Comparison of ENCODE assay signal across 21 cellular contexts in the genomic region with DNA sequence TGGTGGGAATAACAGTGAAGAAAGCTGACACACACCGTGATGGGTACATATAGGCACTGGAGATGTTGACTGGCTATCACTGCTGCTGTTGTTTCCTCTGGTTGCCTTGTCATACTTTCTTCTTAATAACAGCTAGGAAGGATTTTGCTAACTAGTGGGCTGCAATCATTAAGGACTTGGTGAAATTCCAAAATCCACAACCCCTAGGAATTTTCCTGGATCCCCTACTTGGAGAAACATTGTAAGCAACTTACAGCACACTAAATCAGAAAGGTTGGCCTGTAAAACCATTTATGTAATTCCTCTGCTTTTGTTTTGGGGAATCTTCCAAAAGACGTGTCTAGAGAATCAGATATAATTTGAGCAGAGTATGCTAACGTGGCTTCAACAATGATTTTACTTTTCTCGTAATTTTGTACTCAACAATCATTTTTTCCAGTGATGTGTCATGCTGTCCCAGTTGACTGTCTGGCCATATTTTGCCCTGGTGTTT. TPM values are rescaled to one million over a fixed set of nuclear protein-coding genes. Genes with fewer than 3 reads are reported as not detected.
DNase-seq lines count a peak whose midpoint lies in the region; ATAC-seq, FAIRE-seq and TF ChIP-seq lines count a peak whose summit lies in the region.
"Had no signal": no experiment of that assay in that cellular context is flagged by ENCODE, and none has a peak within 500 bp of the region (broad histone marks: within the 10 kb centered on the region; RNA-seq: fewer than 3 reads in every experiment).

No MANE protein-coding gene starts in this region.

- H3K4me1 ChIP-seq in right cardiac atrium (ENCODE audit: control insufficient read depth, insufficient read depth, low read length) (no peaks in the 10 kb centered on the region), smooth muscle cell (ENCODE audit: low read depth) (peaks cover 35% of the 10 kb centered on the region)
- H3K4me1 ChIP-seq: colonic mucosa, testis had no signal

- peak; percentile 80 to 82 for ATAC-seq in right cardiac atrium
- no peak for ATAC-seq in GM18858 (IDR thresholded peaks at IDR 0.05; ENCODE audit: unreplicated experiment)
- ATAC-seq: activated CD4-positive, alpha-beta T cell treated with anti-CD3 and anti-CD28 coated beads for 36 hours; GM23338; naive thymus-derived CD4-positive, alpha-beta T cell had no signal

- H3K4me3 Mint-ChIP-seq in immature natural killer cell, result no peak overlapping the region
- H3K4me3 Mint-ChIP-seq: activated CD4-positive, alpha-beta T cell treated with anti-CD3 and anti-CD28 coated beads for 36 hours; GM23338; naive thymus-derived CD4-positive, alpha-beta T cell had no signal

- DNase-seq in AG20443 (ENCODE audit: low spot score), result peak; percentile 14
- DNase-seq in right cardiac atrium, result no peak
- DNase-seq in smooth muscle cell (lab: John Stamatoyannopoulos, UW; ENCODE audit: unreplicated experiment), result no peak
- DNase-seq in immature natural killer cell, result no peak
- no peak for DNase-seq in NCI-H69 (lab: John Stamatoyannopoulos, UW)
- no peak for DNase-seq in HuH-7.5 (ENCODE audit: low spot score)
- DNase-seq: activated CD4-positive, alpha-beta T cell treated with anti-CD3 and anti-CD28 coated beads for 36 hours; activated CD8-positive, alpha-beta memory T cell treated with anti-CD3 and anti-CD28 coated beads, Interleukin-2, amount 50 U/mL, for 4 hours; activated naive CD4-positive, alpha-beta T cell; colonic mucosa; naive thymus-derived CD4-positive, alpha-beta T cell; NCI-H1436 treated with DMSO at 0.1 percent for 48 hours; pancreas; stimulated activated CD8-positive, alpha-beta memory T cell treated with anti-CD3 and anti-CD28 coated beads, Interleukin-4, amount 100 ng/mL, for 48 hours; SW 1271; testis had no signal

- peaks cover 40% of the 10 kb centered on the region for H3K79me2 ChIP-seq in smooth muscle cell (ENCODE audit: low read depth)

- peak overlapping the region; percentile 13 for H2AFZ ChIP-seq in smooth muscle cell (ENCODE audit: low read depth)
- H2AFZ ChIP-seq: GM23338 had no signal

- no peaks in the 10 kb centered on the region for H3K4me1 Mint-ChIP-seq in immature natural killer cell
- H3K4me1 Mint-ChIP-seq: activated CD4-positive, alpha-beta T cell treated with anti-CD3 and anti-CD28 coated beads for 36 hours; GM23338; naive thymus-derived CD4-positive, alpha-beta T cell had no signal

- peak overlapping the region; percentile 55 for H3K9ac ChIP-seq in smooth muscle cell (ENCODE audit: low read depth)

- H3K27me3 ChIP-seq in right cardiac atrium (ENCODE audit: control insufficient read depth, insufficient read depth), result no peaks in the 10 kb centered on the region
- H3K27me3 ChIP-seq in smooth muscle cell (ENCODE audit: low read depth), result no peaks in the 10 kb centered on the region
- H3K27me3 ChIP-seq: colonic mucosa, pancreas, testis had no signal

- WGBS in right cardiac atrium, result 45% methylated on average over 4 of the region's 4 CpGs
- WGBS in smooth muscle cell (ENCODE audit: low lambda C conversion rate), result 40% methylated on average over 4 of the region's 4 CpGs

- intact Hi-C loops in right cardiac atrium (cut with DNase I), result loop anchor here in 1 of 4 donors (10.0 kb wide), 1 partner anchor 71 kb away; no protein-coding TSS in a partner anchor

- no peaks in the 10 kb centered on the region for H3K36me3 ChIP-seq in smooth muscle cell (ENCODE audit: low read depth)
- H3K36me3 ChIP-seq: colonic mucosa, pancreas had no signal

- H3F3A ChIP-seq in smooth muscle cell (ENCODE audit: low read depth), result peaks cover 19% of the 10 kb centered on the region

- H3K36me3 Mint-ChIP-seq in immature natural killer cell, result no peaks in the 10 kb centered on the region
- H3K36me3 Mint-ChIP-seq: naive thymus-derived CD4-positive, alpha-beta T cell had no signal

- H4K20me1 ChIP-seq in smooth muscle cell (ENCODE audit: low read depth), result no peaks in the 10 kb centered on the region

- no peak overlapping the region for H3K27ac Mint-ChIP-seq in immature natural killer cell
- H3K27ac Mint-ChIP-seq: activated CD4-positive, alpha-beta T cell treated with anti-CD3 and anti-CD28 coated beads for 36 hours; GM23338; naive thymus-derived CD4-positive, alpha-beta T cell had no signal

- peak; percentile 43 for FAIRE-seq in endometrium (lab: Jason Lieb, UNC)
- FAIRE-seq: pancreas, TTC549 had no signal

- H3K9me3 Mint-ChIP-seq in immature natural killer cell, result peaks cover 1 to 17% (median 9%) of the 10 kb centered on the region in 6 donors
- H3K9me3 Mint-ChIP-seq: GM23338; naive thymus-derived CD4-positive, alpha-beta T cell had no signal

- peak overlapping the region; percentile 81 for H3K27ac ChIP-seq in right cardiac atrium (ENCODE audit: low read length)
- H3K27ac ChIP-seq in smooth muscle cell (ENCODE audit: low read depth), result peak overlapping the region; percentile 98
- H3K27ac ChIP-seq: colonic mucosa had no signal

- no peak overlapping the region for H3K4me3 ChIP-seq in right cardiac atrium (ENCODE audit: low read length)
- H3K4me3 ChIP-seq in smooth muscle cell, result no peak overlapping the region
- H3K4me3 ChIP-seq: colonic mucosa, GM23338, lung, pancreas, testis had no signal

- TF ChIP-seq CTCF in smooth muscle cell (IDR thresholded peaks at IDR 0.05; ENCODE audit: borderline replicate concordance, insufficient read depth, poor library complexity, severe bottlenecking), result no peak

- no peaks in the 10 kb centered on the region for H3K27me3 Mint-ChIP-seq in immature natural killer cell (ENCODE audit: low read depth in 3 of 3)

- H3K4me2 ChIP-seq in smooth muscle cell, result peak overlapping the region; percentile 69
- H3K4me2 ChIP-seq: GM23338 had no signal

- H3K9me3 ChIP-seq in right cardiac atrium (ENCODE audit: control insufficient read depth, low read length) (no peaks in the 10 kb centered on the region), smooth muscle cell (replicated peaks; ENCODE audit: low read depth) (no peaks in the 10 kb centered on the region)
- H3K9me3 ChIP-seq: colonic mucosa, pancreas, testis had no signal

RNA-seq across cellular contexts. Expression of a gene that starts 8.0 kb away (rescaled TPM):
- 100 to 1,000 TPM; 104 to 343 (median 177) TPM for total RNA-seq in right cardiac atrium
- polyA plus RNA-seq in right cardiac atrium, result 48.2 TPM
- total RNA-seq in smooth muscle cell, result 10,359 and 12,824 TPM in 2 replicates
- polyA plus RNA-seq in smooth muscle cell, result 9,077 and 11,807 TPM in 2 replicates
- not detected for polyA plus RNA-seq in immature natural killer cell
- polyA plus RNA-seq: naive thymus-derived CD4-positive, alpha-beta T cell had no signal

Comparison
In these comparisons a context has a peak if more than half of its experiments do, and no peak if none do; other contexts are left out.
1. RNA of a gene that starts 8.0 kb away (polyA plus RNA-seq): 9,077 to 11,807 TPM in smooth muscle cell; 48.2 TPM in right cardiac atrium (single experiment) and not detected in immature natural killer cell; every median in the first group is over 100 times any median in the second.